Comparison of ENCODE assay signal across 1 cellular context in the genomic region with DNA sequence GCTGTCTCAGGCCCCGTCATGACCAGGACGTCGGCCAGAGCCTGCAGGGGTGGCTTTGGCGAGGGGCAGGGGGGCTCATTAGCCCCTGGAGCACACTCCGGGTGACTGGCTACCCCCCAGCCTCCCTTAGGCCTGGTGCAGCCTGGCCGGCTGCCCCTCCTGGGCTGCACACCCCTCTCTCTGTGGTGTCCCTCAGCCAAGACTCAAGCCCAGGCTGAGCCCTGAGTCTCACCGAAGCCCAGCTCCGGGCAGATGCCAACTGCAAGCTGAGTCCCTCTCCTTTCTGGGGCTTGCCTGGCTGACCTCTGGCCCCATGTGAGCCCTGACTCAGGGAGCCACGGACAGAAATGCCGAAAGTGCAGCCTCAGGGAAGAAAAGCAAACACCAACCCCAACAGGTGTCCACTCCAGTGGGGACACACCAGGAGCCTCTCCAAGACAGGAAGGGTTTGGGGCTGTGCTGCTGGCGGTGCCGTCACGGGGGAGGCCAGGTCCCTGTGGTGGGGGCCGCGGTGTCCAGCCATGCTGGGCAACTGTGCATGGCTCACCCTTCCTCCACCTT.
A peak's percentile ranks its signal among the peaks of the same experiment; 100 is the strongest.
TF ChIP-seq lines count a peak whose summit lies in the region.

No MANE protein-coding gene starts in this region.

TF ChIP-seq in HepG2, 621 proteins besides CTCF, POLR2A, EP300 and RAD21 (continued from another document and continues in another):
- no peak for TF ChIP-seq ZNF281 (CRISPR knock-in tag; IDR thresholded peaks at IDR 0.05; ENCODE audit: borderline replicate concordance)
- TF ChIP-seq NR2F6 (IDR thresholded peaks at IDR 0.05) = 0 out of 2 replicates have a peak, but pooled peaks have one; percentile 32
- TF ChIP-seq NR2F6 (CRISPR knock-in tag; IDR thresholded peaks at IDR 0.05) = peak; percentile 29; the same call in 1 of the 2 replicates
- TF ChIP-seq HMG20A (CRISPR knock-in tag; IDR thresholded peaks at IDR 0.05; ENCODE audit: borderline replicate concordance) = no peak
- no peak for TF ChIP-seq IKZF4 (CRISPR knock-in tag; IDR thresholded peaks at IDR 0.05; ENCODE audit: borderline replicate concordance, low read depth, not compliant biosample characterization)
- TF ChIP-seq ZNF251 (CRISPR knock-in tag; IDR thresholded peaks at IDR 0.05) = no peak
- TF ChIP-seq ZNF75D (CRISPR knock-in tag; IDR thresholded peaks at IDR 0.05; ENCODE audit: borderline replicate concordance) = no peak
- no peak for TF ChIP-seq ZNF24 (IDR thresholded peaks at IDR 0.05)
- TF ChIP-seq BHLHE40 (IDR thresholded peaks at IDR 0.05; ENCODE audit: low read length) = no peak
- TF ChIP-seq, protein P1, sequence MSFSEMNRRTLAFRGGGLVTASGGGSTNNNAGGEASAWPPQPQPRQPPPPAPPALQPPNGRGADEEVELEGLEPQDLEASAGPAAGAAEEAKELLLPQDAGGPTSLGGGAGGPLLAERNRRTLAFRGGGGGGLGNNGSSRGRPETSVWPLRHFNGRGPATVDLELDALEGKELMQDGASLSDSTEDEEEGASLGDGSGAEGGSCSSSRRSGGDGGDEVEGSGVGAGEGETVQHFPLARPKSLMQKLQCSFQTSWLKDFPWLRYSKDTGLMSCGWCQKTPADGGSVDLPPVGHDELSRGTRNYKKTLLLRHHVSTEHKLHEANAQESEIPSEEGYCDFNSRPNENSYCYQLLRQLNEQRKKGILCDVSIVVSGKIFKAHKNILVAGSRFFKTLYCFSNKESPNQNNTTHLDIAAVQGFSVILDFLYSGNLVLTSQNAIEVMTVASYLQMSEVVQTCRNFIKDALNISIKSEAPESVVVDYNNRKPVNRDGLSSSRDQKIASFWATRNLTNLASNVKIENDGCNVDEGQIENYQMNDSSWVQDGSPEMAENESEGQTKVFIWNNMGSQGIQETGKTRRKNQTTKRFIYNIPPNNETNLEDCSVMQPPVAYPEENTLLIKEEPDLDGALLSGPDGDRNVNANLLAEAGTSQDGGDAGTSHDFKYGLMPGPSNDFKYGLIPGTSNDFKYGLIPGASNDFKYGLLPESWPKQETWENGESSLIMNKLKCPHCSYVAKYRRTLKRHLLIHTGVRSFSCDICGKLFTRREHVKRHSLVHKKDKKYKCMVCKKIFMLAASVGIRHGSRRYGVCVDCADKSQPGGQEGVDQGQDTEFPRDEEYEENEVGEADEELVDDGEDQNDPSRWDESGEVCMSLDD (CRISPR knock-in tag; IDR thresholded peaks at IDR 0.05; ENCODE audit: borderline replicate concordance) = no peak
- no peak for TF ChIP-seq ZNF430 (CRISPR knock-in tag; IDR thresholded peaks at IDR 0.05)
- TF ChIP-seq ZNF460 (CRISPR knock-in tag; IDR thresholded peaks at IDR 0.05; ENCODE audit: borderline replicate concordance) = no peak
- TF ChIP-seq AGO2 (optimal IDR thresholded peaks at IDR 0.05; ENCODE audit: low read depth, low read length) = peak; percentile 34
- no peak for TF ChIP-seq ASH2L (IDR thresholded peaks at IDR 0.05; ENCODE audit: insufficient read length, low read depth, low read length)
- TF ChIP-seq ZBTB7B (CRISPR knock-in tag; IDR thresholded peaks at IDR 0.05) = no peak
- TF ChIP-seq GATAD2A (CRISPR knock-in tag; IDR thresholded peaks at IDR 0.05) = no peak
- TF ChIP-seq ZMYM3 (CRISPR knock-in tag; IDR thresholded peaks at IDR 0.05) = no peak
- no peak for TF ChIP-seq PCBP2 (optimal IDR thresholded peaks at IDR 0.05; ENCODE audit: low read depth, low read length, poor library complexity, severe bottlenecking)
- TF ChIP-seq SP140L (CRISPR knock-in tag; IDR thresholded peaks at IDR 0.05; ENCODE audit: borderline replicate concordance) = no peak
- TF ChIP-seq DR1 (CRISPR knock-in tag; IDR thresholded peaks at IDR 0.05) = no peak
- no peak for TF ChIP-seq TBL1XR1 (IDR thresholded peaks at IDR 0.05; ENCODE audit: borderline replicate concordance, low read length, partially characterized antibody)
- TF ChIP-seq ZSCAN22 (CRISPR knock-in tag; IDR thresholded peaks at IDR 0.05) = no peak
- no peak for TF ChIP-seq SUZ12 (IDR thresholded peaks at IDR 0.05; ENCODE audit: low read depth, low read length)
- no peak for TF ChIP-seq TCF7 (IDR thresholded peaks at IDR 0.05; ENCODE audit: low read depth)
- peak; percentile 16; the same call in 1 of the 2 replicates for TF ChIP-seq ZFY (CRISPR knock-in tag; IDR thresholded peaks at IDR 0.05)
- TF ChIP-seq AKAP8 (CRISPR knock-in tag; IDR thresholded peaks at IDR 0.05) = 0 out of 2 replicates have a peak, but pooled peaks have one; percentile 56
- no peak for TF ChIP-seq ZNF20 (CRISPR knock-in tag; IDR thresholded peaks at IDR 0.05)
- TF ChIP-seq ZNF30 (CRISPR knock-in tag; IDR thresholded peaks at IDR 0.05) = no peak
- no peak for TF ChIP-seq MTF1 (CRISPR knock-in tag; IDR thresholded peaks at IDR 0.05)
- TF ChIP-seq HIC2 (CRISPR knock-in tag; IDR thresholded peaks at IDR 0.05; ENCODE audit: low read depth) = 0 out of 2 replicates have a peak, but pooled peaks have one; percentile 27
- no peak for TF ChIP-seq ZMYM4 (CRISPR knock-in tag; IDR thresholded peaks at IDR 0.05)
- TF ChIP-seq HNF1A (IDR thresholded peaks at IDR 0.05; ENCODE audit: low read depth) = no peak
- no peak for TF ChIP-seq HNF1A (CRISPR knock-in tag; IDR thresholded peaks at IDR 0.05; ENCODE audit: borderline replicate concordance)
- no peak for TF ChIP-seq ATF7 (IDR thresholded peaks at IDR 0.05)
- TF ChIP-seq ATF7 (CRISPR knock-in tag; IDR thresholded peaks at IDR 0.05) = no peak
- TF ChIP-seq AGO1 (IDR thresholded peaks at IDR 0.05; ENCODE audit: low read depth, low read length, poor library complexity, severe bottlenecking) = peak; percentile 84
- no peak for TF ChIP-seq AKNA (CRISPR knock-in tag; IDR thresholded peaks at IDR 0.05; ENCODE audit: borderline replicate concordance)
- peak; percentile 87 for TF ChIP-seq ZSCAN25 (CRISPR knock-in tag; IDR thresholded peaks at IDR 0.05)
- TF ChIP-seq ZFP37 (CRISPR knock-in tag; IDR thresholded peaks at IDR 0.05; ENCODE audit: borderline replicate concordance) = no peak
- TF ChIP-seq, protein P2, sequence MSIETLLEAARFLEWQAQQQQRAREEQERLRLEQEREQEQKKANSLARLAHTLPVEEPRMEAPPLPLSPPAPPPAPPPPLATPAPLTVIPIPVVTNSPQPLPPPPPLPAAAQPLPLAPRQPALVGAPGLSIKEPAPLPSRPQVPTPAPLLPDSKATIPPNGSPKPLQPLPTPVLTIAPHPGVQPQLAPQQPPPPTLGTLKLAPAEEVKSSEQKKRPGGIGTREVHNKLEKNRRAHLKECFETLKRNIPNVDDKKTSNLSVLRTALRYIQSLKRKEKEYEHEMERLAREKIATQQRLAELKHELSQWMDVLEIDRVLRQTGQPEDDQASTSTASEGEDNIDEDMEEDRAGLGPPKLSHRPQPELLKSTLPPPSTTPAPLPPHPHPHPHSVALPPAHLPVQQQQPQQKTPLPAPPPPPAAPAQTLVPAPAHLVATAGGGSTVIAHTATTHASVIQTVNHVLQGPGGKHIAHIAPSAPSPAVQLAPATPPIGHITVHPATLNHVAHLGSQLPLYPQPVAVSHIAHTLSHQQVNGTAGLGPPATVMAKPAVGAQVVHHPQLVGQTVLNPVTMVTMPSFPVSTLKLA (IDR thresholded peaks at IDR 0.05) = no peak
- peak; percentile 49; the same call in 1 of the 2 replicates for TF ChIP-seq ZNF83 (CRISPR knock-in tag; IDR thresholded peaks at IDR 0.05; ENCODE audit: borderline replicate concordance)
- no peak for TF ChIP-seq LCORL (IDR thresholded peaks at IDR 0.05)
- TF ChIP-seq LCORL (CRISPR knock-in tag; IDR thresholded peaks at IDR 0.05) = 0 out of 2 replicates have a peak, but pooled peaks have one; percentile 52
- TF ChIP-seq SOX6 (IDR thresholded peaks at IDR 0.05) = no peak
- no peak for TF ChIP-seq SOX6 (CRISPR knock-in tag; IDR thresholded peaks at IDR 0.05)
